8 cellular contexts compared by ENCODE assay signal in the genomic region with DNA sequence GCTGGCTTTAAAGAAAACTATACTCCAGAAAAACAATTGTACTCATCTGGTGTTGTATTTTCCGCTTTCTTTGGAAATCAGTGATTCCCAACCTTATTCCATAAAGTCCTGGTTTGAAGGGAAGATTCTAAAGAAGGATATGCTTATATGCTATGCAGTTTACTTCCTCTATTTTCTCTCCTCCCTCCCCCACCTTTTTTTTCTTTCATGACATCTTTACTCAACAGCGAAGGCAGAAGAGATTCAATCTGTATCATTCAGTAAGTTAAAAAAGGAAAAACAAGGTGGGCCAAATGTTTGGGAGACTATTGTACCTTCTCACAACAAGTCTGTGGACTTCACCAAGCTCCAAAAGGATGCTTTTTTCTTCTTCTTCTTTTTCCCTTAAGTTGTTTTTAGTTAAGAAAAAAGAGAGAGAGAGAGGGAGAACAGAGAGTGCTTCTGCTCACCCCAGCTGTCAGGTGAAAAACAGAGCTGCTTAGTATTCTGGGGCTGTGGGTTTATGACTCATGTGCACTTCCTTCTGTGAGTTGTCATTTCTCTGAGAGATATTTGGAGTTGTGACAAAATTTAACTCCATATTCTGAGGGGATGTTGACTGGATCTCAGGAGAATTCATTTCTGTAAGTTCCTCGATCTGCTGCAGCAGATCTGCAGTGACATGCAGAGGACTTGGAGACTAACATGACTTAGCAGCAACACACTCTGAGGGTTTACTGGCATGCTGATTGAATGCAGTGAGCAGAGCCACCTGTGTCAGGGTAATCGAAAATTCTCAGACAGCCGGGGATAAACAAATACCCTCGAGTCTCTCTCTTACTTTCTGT.
A peak's percentile ranks its signal among the peaks of the same experiment; 100 is the strongest.
DNase-seq lines count a peak whose midpoint lies in the region; ATAC-seq and TF ChIP-seq lines count a peak whose summit lies in the region.

No MANE protein-coding gene starts in this region.

- H3K4me1 ChIP-seq in RWPE2 (ENCODE audit: insufficient read depth, poor library complexity, severe bottlenecking): peaks cover 9% of the 10 kb centered on the region

- ATAC-seq in Right ventricle myocardium superior (ENCODE audit: poor library complexity) (peak; percentile 70), HG03135 (IDR thresholded peaks at IDR 0.05; ENCODE audit: unreplicated experiment) (peak; percentile 85), RWPE2 (ENCODE audit: low read depth) (peak; percentile 62)

- peak overlapping the region; percentile 13 for H3K27ac ChIP-seq in RWPE2 (ENCODE audit: poor library complexity, severe bottlenecking)

- peak overlapping the region; percentile 89 for H3K27ac Mint-ChIP-seq in activated naive CD4-positive, alpha-beta T cell treated with anti-CD3 and anti-CD28 coated beads, Interleukin-2, amount 50 U/mL, for 24 hours

- H3K9me3 ChIP-seq in RWPE2 (ENCODE audit: severe bottlenecking): no peaks in the 10 kb centered on the region

- no peak overlapping the region for H3K4me3 ChIP-seq in RWPE2 (ENCODE audit: severe bottlenecking)

- intact Hi-C loops in Right ventricle myocardium superior (cut with DNase I) (no loop called here), cardiac septum (cut with DNase I) (no loop called here)

- peaks cover 46% of the 10 kb centered on the region for H3K4me1 Mint-ChIP-seq in activated naive CD4-positive, alpha-beta T cell treated with anti-CD3 and anti-CD28 coated beads, Interleukin-2, amount 50 U/mL, for 24 hours

- H3K9me3 Mint-ChIP-seq in activated naive CD4-positive, alpha-beta T cell treated with anti-CD3 and anti-CD28 coated beads, Interleukin-2, amount 50 U/mL, for 24 hours: no peaks in the 10 kb centered on the region

- no peaks in the 10 kb centered on the region for H3K36me3 Mint-ChIP-seq in activated naive CD4-positive, alpha-beta T cell treated with anti-CD3 and anti-CD28 coated beads, Interleukin-2, amount 50 U/mL, for 24 hours

- DNase-seq in Right ventricle myocardium superior (no peak), cardiac septum (ENCODE audit: low spot score) (no peak), RWPE2 (ENCODE audit: low spot score) (no peak), islet precursor cell (peak; percentile 59), NCI-H1105 treated with DMSO at 0.1 percent for 48 hours (lab: John Stamatoyannopoulos, UW) (no peak)
- DNase-seq in stimulated activated CD8-positive, alpha-beta memory T cell treated with anti-CD3 and anti-CD28 coated beads, Interleukin-2, amount 100 ng/mL, for 1 hour (ENCODE audit: low read depth in 2 of 2): peak; percentile 1 to 9

- H3K36me3 ChIP-seq in RWPE2 (ENCODE audit: low read depth): no peaks in the 10 kb centered on the region

- TF ChIP-seq CTCF in RWPE2 (IDR thresholded peaks at IDR 0.05; ENCODE audit: poor library complexity, severe bottlenecking): no peak

- H3K27me3 Mint-ChIP-seq in activated naive CD4-positive, alpha-beta T cell treated with anti-CD3 and anti-CD28 coated beads, Interleukin-2, amount 50 U/mL, for 24 hours: no peaks in the 10 kb centered on the region

- no peaks in the 10 kb centered on the region for H3K27me3 ChIP-seq in RWPE2 (ENCODE audit: insufficient read depth, poor library complexity, severe bottlenecking)

- H3K4me3 Mint-ChIP-seq in activated naive CD4-positive, alpha-beta T cell treated with anti-CD3 and anti-CD28 coated beads, Interleukin-2, amount 50 U/mL, for 24 hours: peak overlapping the region; percentile 81

Comparison
In these comparisons a context has a peak if more than half of its experiments do, and no peak if none do; other contexts are left out.
1. DNase-seq: peak in islet precursor cell (single experiment) and stimulated activated CD8-positive, alpha-beta memory T cell treated with anti-CD3 and anti-CD28 coated beads, Interleukin-2, amount 100 ng/mL, for 1 hour (2 of 2); none in Right ventricle myocardium superior (single experiment), cardiac septum (single experiment), RWPE2 (single experiment) and NCI-H1105 treated with DMSO at 0.1 percent for 48 hours (single experiment).
2. Peak in every context shown above with its lines, with median percentiles within 50 percentile points of each other: ATAC-seq.